8 cellular contexts compared by ENCODE assay signal in the genomic region with DNA sequence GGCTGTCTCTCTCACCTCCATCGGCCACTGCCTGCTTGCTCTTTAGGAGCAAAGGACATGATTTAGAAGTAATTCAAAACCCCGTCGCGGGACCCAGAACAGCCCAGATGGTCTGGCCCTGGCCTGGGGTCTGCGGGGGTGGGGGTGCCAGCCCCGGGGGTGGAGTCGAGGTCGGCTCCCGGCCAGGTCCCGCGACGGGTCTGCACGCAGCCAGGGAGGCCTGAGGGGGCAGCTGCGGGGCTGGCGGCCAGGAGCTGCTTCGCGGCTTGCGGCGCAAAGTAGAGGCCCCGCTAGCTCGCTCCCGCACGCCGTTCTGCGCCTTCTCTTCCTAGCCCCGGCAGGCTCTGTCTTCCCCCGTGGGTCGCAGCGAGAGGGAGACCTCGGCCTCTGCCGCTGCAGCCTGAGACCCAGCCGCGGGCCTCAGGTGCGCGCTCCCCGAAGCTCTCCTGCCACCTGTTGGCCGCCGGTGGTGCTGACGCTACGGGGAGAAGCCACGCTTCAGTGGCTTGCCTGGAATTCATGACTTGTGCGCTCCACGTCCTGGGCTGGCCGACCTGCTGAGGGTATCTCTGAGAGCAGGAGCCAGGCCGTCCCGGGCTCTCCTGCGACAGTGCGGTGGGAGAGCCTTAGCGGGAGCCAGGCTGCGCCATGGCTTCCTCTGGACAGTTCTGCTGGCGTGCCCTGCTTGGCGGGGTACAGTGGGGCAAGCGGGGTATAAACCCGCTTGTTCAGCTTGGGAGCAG.
A peak's percentile ranks its signal among the peaks of the same experiment; 100 is the strongest.
DNase-seq lines count a peak whose midpoint lies in the region; ATAC-seq and TF ChIP-seq lines count a peak whose summit lies in the region.

No MANE protein-coding gene starts in this region.

- POLR2A ChIA-PET in A673 (lab: Charles Lee; ENCODE audit: low non-redundant PET): no interaction called here

- BruUV-seq in A673 (replicated peaks; lab: Mats Ljungman, UMichigan): no TSS peak

- peak; percentile 86 for ATAC-seq in GM18505 (IDR thresholded peaks at IDR 0.05; ENCODE audit: unreplicated experiment)
- ATAC-seq in HG03103 (IDR thresholded peaks at IDR 0.05; ENCODE audit: low read depth, unreplicated experiment): peak; percentile 89

- no peaks in the 10 kb centered on the region for H3K36me3 ChIP-seq in A673 (ENCODE audit: insufficient read depth, low read length, poor library complexity, severe bottlenecking)

- no peak for TF ChIP-seq POLR2A in GM18505 (IDR thresholded peaks at IDR 0.05; ENCODE audit: borderline replicate concordance, extremely low read depth, insufficient read depth, insufficient read length)

- CTCF ChIA-PET in A673 (lab: Charles Lee): interaction anchor here (0.6 kb wide), 1 partner anchor 13 kb away, joined by 3 read pairs; no protein-coding TSS in a partner anchor

- TF ChIP-seq CTCF in A673 (conservative IDR thresholded peaks at IDR 0.05; ENCODE audit: low read depth, low read length): peak; percentile 96

- H3K4me3 ChIP-seq in A673 (ENCODE audit: low read depth, low read length, poor library complexity, severe bottlenecking): peak overlapping the region; percentile 43

- H3K4me1 ChIP-seq in A673 (ENCODE audit: insufficient read depth, low read length, poor library complexity, severe bottlenecking): no peaks in the 10 kb centered on the region

- DNase-seq in A673 (ENCODE audit: low spot score) (peak; percentile 82), NCI-H526 (lab: John Stamatoyannopoulos, UW) (peak; percentile 35 to 87), ecto neural progenitor cell (ENCODE audit: low spot score) (peak; percentile 92), lung microvascular endothelial cell (ENCODE audit: low read depth in 2 of 2) (peak; percentile 72 to 79)
- peak; percentile 79 to 83 for DNase-seq in activated CD4-positive, alpha-beta T cell treated with anti-CD3 and anti-CD28 coated beads, Interleukin-2, amount 50 U/mL, for 48 hours
- peak; percentile 25 for DNase-seq in stimulated activated CD8-positive, alpha-beta memory T cell treated with anti-CD3 and anti-CD28 coated beads, Interleukin-12 subunit alpha, Interleukin-12 subunit beta, amount 100 ng/mL, for 24 hours (ENCODE audit: extremely low read depth)

- no peak overlapping the region for H3K27ac ChIP-seq in A673 (ENCODE audit: low read depth, low read length, poor library complexity, severe bottlenecking)

- H3K27me3 ChIP-seq in A673 (replicated peaks; ENCODE audit: insufficient read depth, low read depth, low read length, poor library complexity): peaks cover 57% of the 10 kb centered on the region

- intact Hi-C loops in A673 (cut with micrococcal nuclease; ENCODE audit: unreplicated experiment): loop anchor here (5.0 to 10.0 kb wide), 2 partner anchors 276 to 454 kb away; partner anchors contain the start of gene CAMLG

- H3K9me3 ChIP-seq in A673 (ENCODE audit: low read depth, low read length, poor library complexity, severe bottlenecking): no peaks in the 10 kb centered on the region

Comparison
In these comparisons a context has a peak if more than half of its experiments do, and no peak if none do; other contexts are left out.
1. DNase-seq: peak in every context shown above with its lines; median percentile 92 in ecto neural progenitor cell; 82 in A673; 81 in activated CD4-positive, alpha-beta T cell treated with anti-CD3 and anti-CD28 coated beads, Interleukin-2, amount 50 U/mL, for 48 hours; 76 in lung microvascular endothelial cell; 61 in NCI-H526; 25 in stimulated activated CD8-positive, alpha-beta memory T cell treated with anti-CD3 and anti-CD28 coated beads, Interleukin-12 subunit alpha, Interleukin-12 subunit beta, amount 100 ng/mL, for 24 hours.